ENCODE assay signal across 9 cellular contexts in genomic region chr22:37187891-37188761, GRCh38. TPM values are rescaled to one million over a fixed set of nuclear protein-coding genes. Genes with fewer than 3 reads are reported as not detected.
DNase-seq lines count a peak whose midpoint lies in the region; ATAC-seq lines count a peak whose summit lies in the region.
"Had no signal": no experiment of that assay in that cellular context is flagged by ENCODE, and none has a peak within 500 bp of the region (broad histone marks: within the 10 kb centered on the region; RNA-seq: fewer than 3 reads in every experiment).

TSS of gene C1QTNF6 (minus strand) at chr22:37188247. CDS start at chr22:37188213, 34 bp downstream.

- no peak within 1 kb of the TSS for H4K8ac ChIP-seq in neuronal stem cell (ENCODE audit: low read depth, low read length)

- H2BK120ac ChIP-seq in neuronal stem cell (ENCODE audit: low read depth, low read length): no peak within 1 kb of the TSS

- H3K4ac ChIP-seq in neuronal stem cell (ENCODE audit: low read length): no peak within 1 kb of the TSS

- H2BK12ac ChIP-seq in neuronal stem cell (ENCODE audit: low read length): no peak within 1 kb of the TSS

- no peak within 1 kb of the TSS for H3K23ac ChIP-seq in neuronal stem cell (ENCODE audit: low read depth, low read length, poor library complexity)

- peaks cover 33% of the 10 kb centered on the region for H3K4me1 ChIP-seq in SJSA1 (replicated peaks)
- peaks cover 10 to 25% of the 10 kb centered on the region in 2 donors for H3K4me1 ChIP-seq in neuronal stem cell (ENCODE audit: control insufficient read depth in 2 of 2, insufficient read depth in 1 of 2, low read depth in 1 of 2, low read length in 2 of 2)

- H3K36me3 ChIP-seq in SJSA1: no peaks in the 10 kb centered on the region
- H3K36me3 ChIP-seq in neuronal stem cell (replicated peaks in 1 of 2; ENCODE audit: control insufficient read depth in 2 of 2, insufficient read depth in 2 of 2, low read length in 2 of 2): peaks cover 0 to 34% of the 10 kb centered on the region in 2 donors

- peak within 1 kb of the TSS; percentile 51 for H3K4me2 ChIP-seq in neuronal stem cell (ENCODE audit: insufficient read depth, low read length, poor library complexity, severe bottlenecking)

- in situ Hi-C loops in Caki2 (cut with HindIII; ENCODE audit: low pct_unique_long_range_greater_than_20kb, low sequenced_read_pairs): loop anchor here (10.0 kb wide), 2 partner anchors 133 to 137 kb away; partner anchors contain the start of gene KCTD17

- peak within 1 kb of the TSS; percentile 62 for H3K27ac ChIP-seq in SJSA1
- H3K27ac ChIP-seq in neuronal stem cell (replicated peaks; ENCODE audit: low read length): peak within 1 kb of the TSS; percentile 91

- peak; percentile 85 for DNase-seq in Caki2 (ENCODE audit: low read depth)
- DNase-seq in SJSA1 (ENCODE audit: low read depth in 1 of 2, low spot score in 2 of 2): peak in 1 of 2 experiments; percentile 65
- peak; percentile 43 for DNase-seq in fibroblast of peridontal ligament (ENCODE audit: extremely low read depth)
- DNase-seq in neuronal stem cell (ENCODE audit: low spot score): peak; percentile 64
- no peak for DNase-seq in NOMO-1 treated with dmso at 0.1 percent for 144 hours (lab: John Stamatoyannopoulos, UW; ENCODE audit: unreplicated experiment)
- DNase-seq in occipital lobe (lab: John Stamatoyannopoulos, UW): no peak
- DNase-seq: naive B cell had no signal

- H4K91ac ChIP-seq in neuronal stem cell (ENCODE audit: low read depth, low read length, poor library complexity): no peak within 1 kb of the TSS

- peak within 1 kb of the TSS; percentile 46 for H3K9ac ChIP-seq in neuronal stem cell (ENCODE audit: low read depth, low read length, poor library complexity)

- peak within 1 kb of the TSS; percentile 40 for H2BK5ac ChIP-seq in neuronal stem cell (ENCODE audit: low read length)

- H3K18ac ChIP-seq in neuronal stem cell (ENCODE audit: low read length): peak within 1 kb of the TSS; percentile 96

- H2AFZ ChIP-seq in neuronal stem cell (ENCODE audit: low read length): peak within 1 kb of the TSS; percentile 72

- peak within 1 kb of the TSS; percentile 22 for H2BK15ac ChIP-seq in neuronal stem cell (ENCODE audit: low read length)

- H3K79me1 ChIP-seq in neuronal stem cell (ENCODE audit: low read depth, low read length): no peaks in the 10 kb centered on the region

- ATAC-seq in HG03457 (IDR thresholded peaks at IDR 0.05; ENCODE audit: unreplicated experiment): no peak
- no peak for ATAC-seq in HG03565 (IDR thresholded peaks at IDR 0.05; ENCODE audit: unreplicated experiment)

- no CpG with 5 or more reads among the region's 17 CpGs for WGBS in neuronal stem cell (ENCODE audit: extremely low coverage in 2 of 2, insufficient read length in 2 of 2, insufficient replicate concordance in 1 of 2), 2 donors

- no peak within 1 kb of the TSS for H3K14ac ChIP-seq in neuronal stem cell (ENCODE audit: low read length)

- H2AK5ac ChIP-seq in neuronal stem cell (ENCODE audit: low read depth, low read length): peak within 1 kb of the TSS; percentile 42

- H3K27me3 ChIP-seq in SJSA1 (replicated peaks) (no peaks in the 10 kb centered on the region), neuronal stem cell (ENCODE audit: control insufficient read depth in 3 of 3, insufficient read depth in 3 of 3, low read depth in 1 of 3, low read length in 3 of 3) (no peaks in the 10 kb centered on the region)

- H3K4me3 ChIP-seq in SJSA1: peak within 1 kb of the TSS; percentile 34
- H3K4me3 ChIP-seq in neuronal stem cell (ENCODE audit: low read length in 2 of 2): peak within 1 kb of the TSS in 1 of 2 donors; percentile 89

- H3K9me3 ChIP-seq in SJSA1 (replicated peaks) (no peaks in the 10 kb centered on the region), neuronal stem cell (replicated peaks in 1 of 2; ENCODE audit: control insufficient read depth in 2 of 2, insufficient read depth in 1 of 2, low read depth in 1 of 2, low read length in 2 of 2) (peaks cover 0 to 21% of the 10 kb centered on the region in 2 donors)

RNA-seq across cellular contexts. Expression of gene C1QTNF6, which starts in this region (rescaled TPM):
- total RNA-seq in Caki2 (2014; rRNA removed; shearing (Covaris generic); ENCODE audit: low replicate concordance): 14.1 and 14.9 TPM in 2 replicates
- 3.4 and 4.7 TPM in 2 replicates for total RNA-seq in SJSA1 (2014; rRNA removed; shearing (Covaris generic))
- polyA plus RNA-seq in neuronal stem cell (2013, experiment 1 of 2): 17.0 TPM
- polyA plus RNA-seq in neuronal stem cell (2013, experiment 2 of 2): 18.2 TPM
- total RNA-seq in occipital lobe: 5.3 TPM

Comparison
In these comparisons a context has a peak if more than half of its experiments do, and no peak if none do; other contexts are left out.
1. DNase-seq: peak in Caki2 (single experiment), fibroblast of peridontal ligament (single experiment) and neuronal stem cell (single experiment); none in NOMO-1 treated with dmso at 0.1 percent for 144 hours (single experiment) and occipital lobe (single experiment).